8 cellular contexts compared by ENCODE assay signal in the genomic region with DNA sequence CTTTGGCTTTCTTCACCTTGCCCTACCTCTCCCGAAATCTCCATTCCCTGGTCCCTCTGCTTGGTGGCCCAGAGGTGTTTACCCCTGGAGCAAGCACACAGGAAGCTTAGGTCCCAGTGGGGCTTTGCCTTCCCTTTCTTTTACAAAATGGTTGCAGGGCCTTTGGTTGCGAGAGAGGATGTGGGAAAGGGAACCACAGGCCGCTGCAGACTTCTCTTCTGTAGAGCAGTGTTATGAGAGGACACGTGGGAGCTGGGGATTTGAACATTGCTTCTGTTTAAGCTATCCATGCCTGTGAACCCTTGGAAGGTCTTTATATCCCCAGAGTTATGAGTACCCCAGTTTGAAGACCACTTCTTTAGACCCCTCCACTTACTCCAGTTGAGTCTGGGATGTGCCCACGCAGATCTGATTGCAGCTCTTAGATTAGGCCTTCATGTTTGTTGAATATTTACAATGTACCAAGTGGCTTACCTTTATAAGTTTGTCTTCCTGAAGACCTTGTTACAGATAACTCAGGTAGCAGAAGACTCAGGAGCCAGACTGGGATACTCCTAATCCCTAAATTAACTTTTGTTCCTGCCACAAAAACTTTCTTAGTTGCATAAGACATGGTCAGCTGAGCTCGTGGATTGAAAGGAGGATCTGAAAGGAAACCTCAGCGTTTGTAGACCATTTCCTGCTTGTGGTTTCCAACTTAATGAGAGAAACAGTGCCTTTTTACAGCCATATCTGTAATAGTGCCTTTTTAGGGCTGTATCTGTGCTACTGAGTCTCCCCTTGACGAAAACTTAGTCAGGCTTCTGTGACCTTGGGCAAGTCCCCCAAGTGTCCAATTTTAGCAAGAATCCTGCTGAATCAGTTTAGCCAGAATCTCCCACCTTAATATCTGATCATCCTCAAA. TPM values are rescaled to one million over a fixed set of nuclear protein-coding genes. Genes with fewer than 3 reads are reported as not detected.
A peak's percentile ranks its signal among the peaks of the same experiment; 100 is the strongest.
DNase-seq lines count a peak whose midpoint lies in the region; ATAC-seq and TF ChIP-seq lines count a peak whose summit lies in the region.

No MANE protein-coding gene starts in this region.

- no peaks in the 10 kb centered on the region for H3K36me3 ChIP-seq in uterus

- no peaks in the 10 kb centered on the region for H3K27me3 ChIP-seq in HL-60 (ENCODE audit: insufficient read depth, poor library complexity, severe bottlenecking)
- H3K27me3 ChIP-seq in uterus = no peaks in the 10 kb centered on the region

- H3K27ac Mint-ChIP-seq in activated naive CD4-positive, alpha-beta T cell treated with anti-CD3 and anti-CD28 coated beads, Interleukin-2, amount 50 U/mL, for 72 hours = peak overlapping the region in 1 of 2 donors; percentile 33
- H3K27ac Mint-ChIP-seq in natural killer cell = peak overlapping the region; percentile 83 to 84

- in situ Hi-C loops in GM13977 (cut with MboI; ENCODE audit: low pct_unique_long_range_greater_than_20kb, low sequenced_read_pairs, unreplicated experiment) = no loop called here

- H3K9me3 ChIP-seq in uterus = no peaks in the 10 kb centered on the region

- peak; percentile 97 for ATAC-seq in GM21515 (IDR thresholded peaks at IDR 0.05; ENCODE audit: unreplicated experiment)
- ATAC-seq in activated naive CD4-positive, alpha-beta T cell treated with anti-CD3 and anti-CD28 coated beads, Interleukin-2, amount 50 U/mL, for 72 hours = peak; percentile 75 to 84
- ATAC-seq in natural killer cell = peak; percentile 81 to 88 (median 84)

- H3K27ac ChIP-seq in HL-60 (replicated peaks) (peak overlapping the region; percentile 81), uterus (no peak overlapping the region)

- no peaks in the 10 kb centered on the region for H3K4me1 ChIP-seq in uterus

- no peak for TF ChIP-seq CTCF in GM13977 (IDR thresholded peaks at IDR 0.05; ENCODE audit: extremely low read depth, insufficient read depth, missing control alignments)
- no peak for TF ChIP-seq CTCF in HL-60 (IDR thresholded peaks at IDR 0.05; ENCODE audit: insufficient read depth, low read length)
- no peak for TF ChIP-seq CTCF in natural killer cell (IDR thresholded peaks at IDR 0.05)
- no peak for TF ChIP-seq CTCF in uterus (IDR thresholded peaks at IDR 0.05)

- peaks cover 0 to 10% of the 10 kb centered on the region in 2 donors for H3K36me3 Mint-ChIP-seq in activated naive CD4-positive, alpha-beta T cell treated with anti-CD3 and anti-CD28 coated beads, Interleukin-2, amount 50 U/mL, for 72 hours
- no peaks in the 10 kb centered on the region for H3K36me3 Mint-ChIP-seq in natural killer cell

- peaks cover 39 to 44% of the 10 kb centered on the region in 2 donors for H3K4me1 Mint-ChIP-seq in natural killer cell

- H3K4me3 Mint-ChIP-seq in natural killer cell = peak overlapping the region; percentile 76

- DNase-seq in GM13977 (ENCODE audit: low spot score) (peak; percentile 36), HL-60 (ENCODE audit: low read depth in 1 of 2, low spot score in 1 of 2) (peak; percentile 62 to 93), natural killer cell (peak; percentile 39), DMS53 (lab: John Stamatoyannopoulos, UW) (no peak), uterus (no peak), NCI-H748 treated with DMSO at 0.1 percent for 48 hours (lab: John Stamatoyannopoulos, UW) (no peak)
- DNase-seq in activated naive CD4-positive, alpha-beta T cell treated with anti-CD3 and anti-CD28 coated beads, Interleukin-2, amount 50 U/mL, for 72 hours (ENCODE audit: low spot score in 2 of 2) = peak in 1 of 2 donors; percentile 8

- H3K9me3 Mint-ChIP-seq in activated naive CD4-positive, alpha-beta T cell treated with anti-CD3 and anti-CD28 coated beads, Interleukin-2, amount 50 U/mL, for 72 hours = peaks cover 0 to 5% of the 10 kb centered on the region in 2 donors
- H3K9me3 Mint-ChIP-seq in natural killer cell = no peaks in the 10 kb centered on the region

- no peak for TF ChIP-seq POLR2A in uterus (IDR thresholded peaks at IDR 0.05)

- H3K27me3 Mint-ChIP-seq in natural killer cell (ENCODE audit: low read depth in 2 of 2) = no peaks in the 10 kb centered on the region

- intact Hi-C loops in natural killer cell (cut with micrococcal nuclease) = loop anchor here (1.0 to 5.0 kb wide), 3 partner anchors 22 to 228 kb away; partner anchors contain the start of gene IVNS1ABP
- intact Hi-C loops in uterus (cut with DNase I; ENCODE audit: low total_unique reads) = no loop called here

- H3K4me3 ChIP-seq in HL-60 (replicated peaks; ENCODE audit: insufficient read depth, low read length) = no peak overlapping the region
- no peak overlapping the region for H3K4me3 ChIP-seq in uterus

RNA-seq across cellular contexts. Expression of gene IVNS1ABP, which starts 21.9 kb away (rescaled TPM):
- 100 to 1,000 TPM in 1 of 2 donors, 10 to 100 TPM in 1; 92.2 to 201 TPM for total RNA-seq in activated naive CD4-positive, alpha-beta T cell treated with anti-CD3 and anti-CD28 coated beads, Interleukin-2, amount 50 U/mL, for 72 hours
- total RNA-seq in natural killer cell (100 to 1,000 TPM; 250 to 394 (median 299) TPM), uterus (100 to 1,000 TPM in 1 of 4 donors, 10 to 100 TPM in 3; 28.8 to 113 (median 39.4) TPM)

Comparison
In these comparisons a context has a peak if more than half of its experiments do, and no peak if none do; other contexts are left out.
1. DNase-seq: peak in GM13977 (single experiment), HL-60 (2 of 2) and natural killer cell (single experiment); none in DMS53 (single experiment), uterus (0 of 2) and NCI-H748 treated with DMSO at 0.1 percent for 48 hours (single experiment).
2. Peak in every context shown above with its lines, with median percentiles within 50 percentile points of each other: ATAC-seq.